In genomic region chr12:597926-598568, GRCh38 we compare ENCODE assay signal across 1 cellular context.
TF ChIP-seq lines count a peak whose summit lies in the region.

No MANE protein-coding gene starts in this region.

TF ChIP-seq in HepG2, 621 proteins besides CTCF, POLR2A, EP300 and RAD21:
- TF ChIP-seq ZNF546 (CRISPR knock-in tag; conservative IDR thresholded peaks at IDR 0.05), result no peak
- no peak for TF ChIP-seq PHF5A (CRISPR knock-in tag; IDR thresholded peaks at IDR 0.05; ENCODE audit: low read depth, unreplicated experiment)
- no peak for TF ChIP-seq HNRNPH1 (optimal IDR thresholded peaks at IDR 0.05; ENCODE audit: low read depth, low read length)
- no peak for TF ChIP-seq GABPA (IDR thresholded peaks at IDR 0.05; ENCODE audit: low read depth, low read length)
- no peak for TF ChIP-seq GABPA (CRISPR knock-in tag; IDR thresholded peaks at IDR 0.05; ENCODE audit: low read depth)
- TF ChIP-seq DNMT3B (CRISPR knock-in tag; conservative IDR thresholded peaks at IDR 0.05), result no peak
- no peak for TF ChIP-seq ZBTB21 (CRISPR knock-in tag; IDR thresholded peaks at IDR 0.05)
- TF ChIP-seq ZNF33A (CRISPR knock-in tag; IDR thresholded peaks at IDR 0.05; ENCODE audit: borderline replicate concordance), result no peak
- no peak for TF ChIP-seq HES4 (CRISPR knock-in tag; IDR thresholded peaks at IDR 0.05; ENCODE audit: borderline replicate concordance)
- TF ChIP-seq ZNF547 (CRISPR knock-in tag; IDR thresholded peaks at IDR 0.05), result no peak
- TF ChIP-seq CERS6 (CRISPR knock-in tag; IDR thresholded peaks at IDR 0.05), result no peak
- TF ChIP-seq ZNF790 (CRISPR knock-in tag; IDR thresholded peaks at IDR 0.05; ENCODE audit: borderline replicate concordance), result no peak
- no peak for TF ChIP-seq NFKBIZ (CRISPR knock-in tag; IDR thresholded peaks at IDR 0.05)
- TF ChIP-seq GZF1 (CRISPR knock-in tag; IDR thresholded peaks at IDR 0.05), result no peak
